Comparison of ENCODE assay signal across 26 cellular contexts in genomic region chr7:78792006-78792405, GRCh38.
"Had no signal": no experiment of that assay in that cellular context is flagged by ENCODE, and none has a peak within 500 bp of the region (broad histone marks: within the 10 kb centered on the region; RNA-seq: fewer than 3 reads in every experiment).

No MANE protein-coding gene starts in this region.

- H3K36me3 ChIP-seq: brain microvascular endothelial cell, gastroesophageal sphincter had no signal

- DNase-seq: activated CD4-positive, alpha-beta memory T cell treated with anti-CD3 and anti-CD28 coated beads, Interleukin-2, amount 10 ng/mL, durations not matched to agents 7 days and 5 days; activated CD4-positive, alpha-beta T cell treated with anti-CD3 and anti-CD28 coated beads for 36 hours; activated CD4-positive, alpha-beta T cell treated with anti-CD3 and anti-CD28 coated beads, Interleukin-2, amount 10 ng/mL, durations not matched to agents 24 days and 14 days; activated CD4-positive, CD25-positive, alpha-beta regulatory T cell; activated CD4-positive, CD25-positive, alpha-beta regulatory T cell treated with anti-CD3 and anti-CD28 coated beads, Interleukin-2, amount 50 U/mL, for 72 hours; activated CD8-positive, alpha-beta memory T cell treated with anti-CD3 and anti-CD28 coated beads, Interleukin-2, amount 50 U/mL, for 48 hours; activated gamma-delta T cell; activated naive CD4-positive, alpha-beta T cell; activated naive CD4-positive, alpha-beta T cell treated with anti-CD3 and anti-CD28 coated beads, Interleukin-2, amount 10 ng/mL, durations not matched to agents 7 days and 5 days; activated naive CD8-positive, alpha-beta T cell treated with anti-CD3 and anti-CD28 coated beads, Interleukin-2, amount 10 ng/mL, durations not matched to agents 7 days and 5 days; activated T-cell treated with anti-CD3 and anti-CD28 coated beads for 4 hours; activated T-cell treated with anti-CD3 and anti-CD28 coated beads, Interleukin-2, amount 50 U/mL, for 24 hours; activated T-cell treated with anti-CD3 and anti-CD28 coated beads, Interleukin-2, amount 50 U/mL, for 72 hours; amniotic stem cell; anterior cingulate cortex; brain microvascular endothelial cell; dorsolateral prefrontal cortex; effector memory CD4-positive, alpha-beta T cell; endodermal cell; foreskin melanocyte; T-helper 2 cell had no signal

- H3K4me3 ChIP-seq: coronary artery, dorsolateral prefrontal cortex, gastroesophageal sphincter had no signal

- H3K27me3 ChIP-seq: brain microvascular endothelial cell, dorsolateral prefrontal cortex, gastroesophageal sphincter had no signal

- ATAC-seq: activated CD4-positive, alpha-beta T cell treated with anti-CD3 and anti-CD28 coated beads for 36 hours; activated naive CD4-positive, alpha-beta T cell treated with anti-CD3 and anti-CD28 coated beads, Interleukin-2, amount 50 U/mL, for 72 hours; activated T-cell treated with anti-CD3 and anti-CD28 coated beads, Interleukin-2, amount 50 U/mL, for 72 hours; esophagus mucosa; gastroesophageal sphincter had no signal

- FAIRE-seq: bronchial epithelial cell had no signal

- H3K27ac ChIP-seq: brain microvascular endothelial cell, coronary artery, dorsolateral prefrontal cortex, gastroesophageal sphincter had no signal
